1 cellular context compared by ENCODE assay signal in genomic region chr6:12020187-12020791, GRCh38.
A peak's percentile ranks its signal among the peaks of the same experiment; 100 is the strongest.
TF ChIP-seq lines count a peak whose summit lies in the region.

No MANE protein-coding gene starts in this region.

TF ChIP-seq in K562, 482 proteins besides CTCF, POLR2A, EP300 and RAD21 (continued from another document and continues in another):
- TF ChIP-seq, protein P1, sequence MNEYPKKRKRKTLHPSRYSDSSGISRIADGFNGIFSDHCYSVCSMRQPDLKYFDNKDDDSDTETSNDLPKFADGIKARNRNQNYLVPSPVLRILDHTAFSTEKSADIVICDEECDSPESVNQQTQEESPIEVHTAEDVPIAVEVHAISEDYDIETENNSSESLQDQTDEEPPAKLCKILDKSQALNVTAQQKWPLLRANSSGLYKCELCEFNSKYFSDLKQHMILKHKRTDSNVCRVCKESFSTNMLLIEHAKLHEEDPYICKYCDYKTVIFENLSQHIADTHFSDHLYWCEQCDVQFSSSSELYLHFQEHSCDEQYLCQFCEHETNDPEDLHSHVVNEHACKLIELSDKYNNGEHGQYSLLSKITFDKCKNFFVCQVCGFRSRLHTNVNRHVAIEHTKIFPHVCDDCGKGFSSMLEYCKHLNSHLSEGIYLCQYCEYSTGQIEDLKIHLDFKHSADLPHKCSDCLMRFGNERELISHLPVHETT (CRISPR knock-in tag; conservative IDR thresholded peaks at IDR 0.05 in 1 of 2, IDR thresholded peaks at IDR 0.05 in 1 of 2): no peak; a peak in 1 of 4 replicates
- TF ChIP-seq ZNF12 (CRISPR knock-in tag; IDR thresholded peaks at IDR 0.05) (no peak), SETDB1 (IDR thresholded peaks at IDR 0.05; ENCODE audit: low read length) (no peak), CHAMP1 (IDR thresholded peaks at IDR 0.05) (no peak), ATF4 (CRISPR knock-in tag; IDR thresholded peaks at IDR 0.05) (no peak), MTA2 (IDR thresholded peaks at IDR 0.05; ENCODE audit: low read depth) (no peak), ZMIZ1 (IDR thresholded peaks at IDR 0.05; ENCODE audit: low read depth in 2 of 2, low read length in 2 of 2) (no peak), ZNF644 (tag; IDR thresholded peaks at IDR 0.05; ENCODE audit: low read depth) (0 out of 2 replicates have a peak, but pooled peaks have one; percentile 13), FOXP1 (CRISPR knock-in tag; IDR thresholded peaks at IDR 0.05) (no peak), E2F6 (IDR thresholded peaks at IDR 0.05; ENCODE audit: borderline replicate concordance in 1 of 2, extremely low read depth in 1 of 2, insufficient read depth in 1 of 2, insufficient read length in 1 of 2, low read depth in 1 of 2, low read length in 1 of 2, poor library complexity in 1 of 2, severe bottlenecking in 1 of 2) (peak; percentile 17 to 23), CSDE1 (IDR thresholded peaks at IDR 0.05) (no peak), DMBX1 (CRISPR knock-in tag; IDR thresholded peaks at IDR 0.05; ENCODE audit: borderline replicate concordance) (peak; percentile 74; the same call in 1 of the 2 replicates), KAT2B (IDR thresholded peaks at IDR 0.05; ENCODE audit: low read depth, low read length) (no peak), NKRF (IDR thresholded peaks at IDR 0.05; ENCODE audit: borderline replicate concordance) (peak; percentile 28; the same call in 1 of the 2 replicates), FOS (IDR thresholded peaks at IDR 0.05; ENCODE audit: extremely low read depth, insufficient read length) (no peak), ZNF224 (CRISPR knock-in tag; IDR thresholded peaks at IDR 0.05) (no peak), ZNF274 (IDR thresholded peaks at IDR 0.05; ENCODE audit: borderline replicate concordance, low read depth, low read length) (no peak), ZNF436 (CRISPR knock-in tag; IDR thresholded peaks at IDR 0.05) (no peak), SRSF3 (IDR thresholded peaks at IDR 0.05; ENCODE audit: insufficient read depth, low read length) (no peak), KDM1A (IDR thresholded peaks at IDR 0.05) (0 out of 4 replicates have a peak, but pooled peaks have one; percentile 5 to 7), TBP (optimal IDR thresholded peaks at IDR 0.05; ENCODE audit: low read depth, low read length) (no peak), ESRRB (CRISPR knock-in tag; IDR thresholded peaks at IDR 0.05; ENCODE audit: borderline replicate concordance) (no peak), ERF (CRISPR knock-in tag; IDR thresholded peaks at IDR 0.05) (0 out of 2 replicates have a peak, but pooled peaks have one; percentile 5), ETV5 (CRISPR knock-in tag; IDR thresholded peaks at IDR 0.05; ENCODE audit: low read depth) (no peak), PHB (CRISPR knock-in tag; IDR thresholded peaks at IDR 0.05) (no peak)
- TF ChIP-seq, protein P2, sequence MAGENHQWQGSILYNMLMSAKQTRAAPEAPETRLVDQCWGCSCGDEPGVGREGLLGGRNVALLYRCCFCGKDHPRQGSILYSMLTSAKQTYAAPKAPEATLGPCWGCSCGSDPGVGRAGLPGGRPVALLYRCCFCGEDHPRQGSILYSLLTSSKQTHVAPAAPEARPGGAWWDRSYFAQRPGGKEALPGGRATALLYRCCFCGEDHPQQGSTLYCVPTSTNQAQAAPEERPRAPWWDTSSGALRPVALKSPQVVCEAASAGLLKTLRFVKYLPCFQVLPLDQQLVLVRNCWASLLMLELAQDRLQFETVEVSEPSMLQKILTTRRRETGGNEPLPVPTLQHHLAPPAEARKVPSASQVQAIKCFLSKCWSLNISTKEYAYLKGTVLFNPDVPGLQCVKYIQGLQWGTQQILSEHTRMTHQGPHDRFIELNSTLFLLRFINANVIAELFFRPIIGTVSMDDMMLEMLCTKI (IDR thresholded peaks at IDR 0.05; ENCODE audit: partially characterized antibody): no peak
- TF ChIP-seq, protein P3, sequence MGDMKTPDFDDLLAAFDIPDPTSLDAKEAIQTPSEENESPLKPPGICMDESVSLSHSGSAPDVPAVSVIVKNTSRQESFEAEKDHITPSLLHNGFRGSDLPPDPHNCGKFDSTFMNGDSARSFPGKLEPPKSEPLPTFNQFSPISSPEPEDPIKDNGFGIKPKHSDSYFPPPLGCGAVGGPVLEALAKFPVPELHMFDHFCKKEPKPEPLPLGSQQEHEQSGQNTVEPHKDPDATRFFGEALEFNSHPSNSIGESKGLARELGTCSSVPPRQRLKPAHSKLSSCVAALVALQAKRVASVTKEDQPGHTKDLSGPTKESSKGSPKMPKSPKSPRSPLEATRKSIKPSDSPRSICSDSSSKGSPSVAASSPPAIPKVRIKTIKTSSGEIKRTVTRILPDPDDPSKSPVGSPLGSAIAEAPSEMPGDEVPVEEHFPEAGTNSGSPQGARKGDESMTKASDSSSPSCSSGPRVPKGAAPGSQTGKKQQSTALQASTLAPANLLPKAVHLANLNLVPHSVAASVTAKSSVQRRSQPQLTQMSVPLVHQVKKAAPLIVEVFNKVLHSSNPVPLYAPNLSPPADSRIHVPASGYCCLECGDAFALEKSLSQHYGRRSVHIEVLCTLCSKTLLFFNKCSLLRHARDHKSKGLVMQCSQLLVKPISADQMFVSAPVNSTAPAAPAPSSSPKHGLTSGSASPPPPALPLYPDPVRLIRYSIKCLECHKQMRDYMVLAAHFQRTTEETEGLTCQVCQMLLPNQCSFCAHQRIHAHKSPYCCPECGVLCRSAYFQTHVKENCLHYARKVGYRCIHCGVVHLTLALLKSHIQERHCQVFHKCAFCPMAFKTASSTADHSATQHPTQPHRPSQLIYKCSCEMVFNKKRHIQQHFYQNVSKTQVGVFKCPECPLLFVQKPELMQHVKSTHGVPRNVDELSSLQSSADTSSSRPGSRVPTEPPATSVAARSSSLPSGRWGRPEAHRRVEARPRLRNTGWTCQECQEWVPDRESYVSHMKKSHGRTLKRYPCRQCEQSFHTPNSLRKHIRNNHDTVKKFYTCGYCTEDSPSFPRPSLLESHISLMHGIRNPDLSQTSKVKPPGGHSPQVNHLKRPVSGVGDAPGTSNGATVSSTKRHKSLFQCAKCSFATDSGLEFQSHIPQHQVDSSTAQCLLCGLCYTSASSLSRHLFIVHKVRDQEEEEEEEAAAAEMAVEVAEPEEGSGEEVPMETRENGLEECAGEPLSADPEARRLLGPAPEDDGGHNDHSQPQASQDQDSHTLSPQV (IDR thresholded peaks at IDR 0.05): peak; percentile 97
- TF ChIP-seq, protein P4, sequence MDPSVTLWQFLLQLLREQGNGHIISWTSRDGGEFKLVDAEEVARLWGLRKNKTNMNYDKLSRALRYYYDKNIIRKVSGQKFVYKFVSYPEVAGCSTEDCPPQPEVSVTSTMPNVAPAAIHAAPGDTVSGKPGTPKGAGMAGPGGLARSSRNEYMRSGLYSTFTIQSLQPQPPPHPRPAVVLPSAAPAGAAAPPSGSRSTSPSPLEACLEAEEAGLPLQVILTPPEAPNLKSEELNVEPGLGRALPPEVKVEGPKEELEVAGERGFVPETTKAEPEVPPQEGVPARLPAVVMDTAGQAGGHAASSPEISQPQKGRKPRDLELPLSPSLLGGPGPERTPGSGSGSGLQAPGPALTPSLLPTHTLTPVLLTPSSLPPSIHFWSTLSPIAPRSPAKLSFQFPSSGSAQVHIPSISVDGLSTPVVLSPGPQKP (CRISPR knock-in tag; IDR thresholded peaks at IDR 0.05): no peak
- TF ChIP-seq, protein P5, sequence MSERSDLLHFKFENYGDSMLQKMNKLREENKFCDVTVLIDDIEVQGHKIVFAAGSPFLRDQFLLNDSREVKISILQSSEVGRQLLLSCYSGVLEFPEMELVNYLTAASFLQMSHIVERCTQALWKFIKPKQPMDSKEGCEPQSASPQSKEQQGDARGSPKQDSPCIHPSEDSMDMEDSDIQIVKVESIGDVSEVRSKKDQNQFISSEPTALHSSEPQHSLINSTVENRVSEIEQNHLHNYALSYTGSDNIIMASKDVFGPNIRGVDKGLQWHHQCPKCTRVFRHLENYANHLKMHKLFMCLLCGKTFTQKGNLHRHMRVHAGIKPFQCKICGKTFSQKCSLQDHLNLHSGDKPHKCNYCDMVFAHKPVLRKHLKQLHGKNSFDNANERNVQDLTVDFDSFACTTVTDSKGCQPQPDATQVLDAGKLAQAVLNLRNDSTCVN (CRISPR knock-in tag; IDR thresholded peaks at IDR 0.05): 0 out of 2 replicates have a peak, but pooled peaks have one; percentile 44
- TF ChIP-seq, protein P6, sequence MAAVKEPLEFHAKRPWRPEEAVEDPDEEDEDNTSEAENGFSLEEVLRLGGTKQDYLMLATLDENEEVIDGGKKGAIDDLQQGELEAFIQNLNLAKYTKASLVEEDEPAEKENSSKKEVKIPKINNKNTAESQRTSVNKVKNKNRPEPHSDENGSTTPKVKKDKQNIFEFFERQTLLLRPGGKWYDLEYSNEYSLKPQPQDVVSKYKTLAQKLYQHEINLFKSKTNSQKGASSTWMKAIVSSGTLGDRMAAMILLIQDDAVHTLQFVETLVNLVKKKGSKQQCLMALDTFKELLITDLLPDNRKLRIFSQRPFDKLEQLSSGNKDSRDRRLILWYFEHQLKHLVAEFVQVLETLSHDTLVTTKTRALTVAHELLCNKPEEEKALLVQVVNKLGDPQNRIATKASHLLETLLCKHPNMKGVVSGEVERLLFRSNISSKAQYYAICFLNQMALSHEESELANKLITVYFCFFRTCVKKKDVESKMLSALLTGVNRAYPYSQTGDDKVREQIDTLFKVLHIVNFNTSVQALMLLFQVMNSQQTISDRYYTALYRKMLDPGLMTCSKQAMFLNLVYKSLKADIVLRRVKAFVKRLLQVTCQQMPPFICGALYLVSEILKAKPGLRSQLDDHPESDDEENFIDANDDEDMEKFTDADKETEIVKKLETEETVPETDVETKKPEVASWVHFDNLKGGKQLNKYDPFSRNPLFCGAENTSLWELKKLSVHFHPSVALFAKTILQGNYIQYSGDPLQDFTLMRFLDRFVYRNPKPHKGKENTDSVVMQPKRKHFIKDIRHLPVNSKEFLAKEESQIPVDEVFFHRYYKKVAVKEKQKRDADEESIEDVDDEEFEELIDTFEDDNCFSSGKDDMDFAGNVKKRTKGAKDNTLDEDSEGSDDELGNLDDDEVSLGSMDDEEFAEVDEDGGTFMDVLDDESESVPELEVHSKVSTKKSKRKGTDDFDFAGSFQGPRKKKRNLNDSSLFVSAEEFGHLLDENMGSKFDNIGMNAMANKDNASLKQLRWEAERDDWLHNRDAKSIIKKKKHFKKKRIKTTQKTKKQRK (IDR thresholded peaks at IDR 0.05; ENCODE audit: borderline replicate concordance, low read depth, low read length): no peak
